18 cellular contexts compared by ENCODE assay signal in the genomic region with DNA sequence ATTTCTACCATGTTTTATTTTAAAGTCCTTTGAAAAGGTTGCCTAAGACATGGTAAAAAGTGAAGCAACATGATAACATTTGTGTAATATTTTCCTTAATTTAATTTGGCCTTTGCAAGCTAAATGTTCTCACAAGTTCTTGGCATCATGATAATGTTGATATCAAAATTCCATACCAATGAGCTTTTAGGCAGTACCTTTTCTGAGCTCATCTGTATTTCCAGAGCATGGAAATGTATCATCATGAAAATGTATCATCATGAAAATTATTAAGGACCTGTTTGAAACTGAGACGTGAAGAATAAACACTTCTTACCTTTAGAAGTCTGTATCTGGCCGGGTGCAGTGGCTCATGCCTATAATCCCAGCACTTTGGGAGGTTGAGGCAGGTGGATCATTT.
DNase-seq lines count a peak whose midpoint lies in the region; ATAC-seq and TF ChIP-seq lines count a peak whose summit lies in the region.
"Had no signal": no experiment of that assay in that cellular context is flagged by ENCODE, and none has a peak within 500 bp of the region (broad histone marks: within the 10 kb centered on the region; RNA-seq: fewer than 3 reads in every experiment).

No MANE protein-coding gene starts in this region.

- H3K9me3 ChIP-seq in right atrium auricular region (no peaks in the 10 kb centered on the region), gastrocnemius medialis (no peaks in the 10 kb centered on the region), tibial artery (no peaks in the 10 kb centered on the region)

- H3K4me1 ChIP-seq in right atrium auricular region (peaks cover 0 to 23% of the 10 kb centered on the region in 2 donors), gastrocnemius medialis (peaks cover 17 to 58% of the 10 kb centered on the region in 2 donors), tibial artery (peaks cover 0 to 42% (median 2%) of the 10 kb centered on the region in 4 donors)

- no peak overlapping the region for H3K4me3 ChIP-seq in right atrium auricular region
- no peak overlapping the region for H3K4me3 ChIP-seq in gastrocnemius medialis
- no peak overlapping the region for H3K4me3 ChIP-seq in tibial artery
- H3K4me3 ChIP-seq: GM23248 had no signal

- in situ Hi-C loops in gastrocnemius medialis (cut with MboI; ENCODE audit: low sequenced_read_pairs in 4 of 4) = no loop called here

- no peak for TF ChIP-seq POLR2A in gastrocnemius medialis (IDR thresholded peaks at IDR 0.05)

- H3K36me3 ChIP-seq in right atrium auricular region (no peaks in the 10 kb centered on the region), gastrocnemius medialis (no peaks in the 10 kb centered on the region), tibial artery (no peaks in the 10 kb centered on the region)

- intact Hi-C loops in Right ventricle myocardium superior (cut with DNase I) (no loop called here), gastrocnemius medialis (cut with DNase I; ENCODE audit: low total_unique reads) (loop anchor here (2.0 to 10.0 kb wide), 3 partner anchors 260 to 640 kb away; partner anchors contain the start of gene BARD1), tibial artery (cut with DNase I; ENCODE audit: low total_unique reads) (no loop called here)

- ATAC-seq in Right ventricle myocardium superior (ENCODE audit: poor library complexity) = no peak
- no peak for ATAC-seq in gastrocnemius medialis
- no peak for ATAC-seq in HG02885 (IDR thresholded peaks at IDR 0.05; ENCODE audit: poor library complexity, unreplicated experiment)
- no peak for ATAC-seq in HG03571 (IDR thresholded peaks at IDR 0.05; ENCODE audit: unreplicated experiment)

- peak overlapping the region; percentile 48 to 88 for H3K27ac ChIP-seq in right atrium auricular region
- peak overlapping the region; percentile 78 to 87 (median 84) for H3K27ac ChIP-seq in gastrocnemius medialis
- H3K27ac ChIP-seq in tibial artery = peak overlapping the region; percentile 13 to 43
- H3K27ac ChIP-seq: GM23248 had no signal

- DNase-seq in right atrium auricular region (ENCODE audit: low spot score) (no peak), Right ventricle myocardium superior (no peak), fibroblast of peridontal ligament (ENCODE audit: extremely low read depth) (peak; percentile 5), gastrocnemius medialis (no peak), tibial artery (no peak), cortex of kidney (lab: John Stamatoyannopoulos, UW) (no peak)
- DNase-seq: C1 segment of cervical spinal cord; Calu3; CD4-positive, alpha-beta memory T cell; COR-L47; DMS53; DMS79 treated with DMSO at 0.1 percent for 48 hours; GF-D8; GM23248; H7; HCEC 1CT had no signal

- TF ChIP-seq CTCF in right atrium auricular region (IDR thresholded peaks at IDR 0.05) (no peak), gastrocnemius medialis (IDR thresholded peaks at IDR 0.05 in 4 of 5, conservative IDR thresholded peaks at IDR 0.05 in 1 of 5) (no peak), tibial artery (IDR thresholded peaks at IDR 0.05) (no peak)

- H3K27me3 ChIP-seq in right atrium auricular region (no peaks in the 10 kb centered on the region), gastrocnemius medialis (no peaks in the 10 kb centered on the region), tibial artery (no peaks in the 10 kb centered on the region)

Comparison
In these comparisons a context has a peak if more than half of its experiments do, and no peak if none do; other contexts are left out.
1. H3K27ac ChIP-seq: peak in every context shown above with its lines; median percentile 84 in gastrocnemius medialis; 68 in right atrium auricular region; 28 in tibial artery.